Comparison of ENCODE assay signal across 1 cellular context in genomic region chr15:64703632-64703959, GRCh38.
TF ChIP-seq lines count a peak whose summit lies in the region.

No MANE protein-coding gene starts in this region.

TF ChIP-seq in HCT116, 20 proteins besides CTCF, POLR2A, EP300 and RAD21 (continued from another document):
- no peak for TF ChIP-seq REST (IDR thresholded peaks at IDR 0.05; ENCODE audit: low read depth)
- TF ChIP-seq CBX3 (IDR thresholded peaks at IDR 0.05; ENCODE audit: low read depth): no peak
